In genomic region chr17:16191604-16192003, GRCh38 we compare ENCODE assay signal across 16 cellular contexts.
"Had no signal": no experiment of that assay in that cellular context is flagged by ENCODE, and none has a peak within 500 bp of the region (broad histone marks: within the 10 kb centered on the region; RNA-seq: fewer than 3 reads in every experiment).

No MANE protein-coding gene starts in this region.

- H3K27ac ChIP-seq: breast epithelium, lower lobe of right lung, suprapubic skin had no signal

- H3K4me3 ChIP-seq: breast epithelium, lower lobe of right lung, mucosa of descending colon, suprapubic skin had no signal

- H3K9me3 ChIP-seq: breast epithelium, lower lobe of right lung, mucosa of descending colon, suprapubic skin had no signal

- DNase-seq: activated CD4-positive, alpha-beta T cell treated with anti-CD3 and anti-CD28 coated beads, Interleukin-2, amount 50 U/mL, for 4 hours; activated CD4-positive, CD25-positive, alpha-beta regulatory T cell treated with anti-CD3 and anti-CD28 coated beads, Interleukin-2, amount 50 U/mL, for 72 hours; activated naive CD4-positive, alpha-beta T cell treated with anti-CD3 and anti-CD28 coated beads, Interleukin-2, amount 10 ng/mL, durations not matched to agents 7 days and 5 days; anterior cingulate cortex; hippocampal formation; kidney glomerular epithelial cell; lower lobe of right lung; mucosa of descending colon; natural killer cell; nucleus accumbens; stimulated activated CD4-positive, alpha-beta T cell treated with anti-CD3 and anti-CD28 coated beads, Interleukin-2, amount 100 ng/mL, for 48 hours; stimulated activated naive CD4-positive, alpha-beta T cell treated with Interleukin-2 at 50 U/mL for 16 hours had no signal

- H3K9me3 Mint-ChIP-seq: activated naive CD4-positive, alpha-beta T cell treated with anti-CD3 and anti-CD28 coated beads, Interleukin-2, amount 10 ng/mL, durations not matched to agents 7 days and 5 days; natural killer cell; type B pancreatic cell had no signal

- H3K27ac Mint-ChIP-seq: progenitor cell of endocrine pancreas, type B pancreatic cell had no signal

- H3K27me3 ChIP-seq: breast epithelium, suprapubic skin had no signal

- H3K36me3 ChIP-seq: breast epithelium had no signal

- H3K4me1 ChIP-seq: breast epithelium, lower lobe of right lung had no signal

- H3K4me3 Mint-ChIP-seq: activated naive CD4-positive, alpha-beta T cell treated with anti-CD3 and anti-CD28 coated beads, Interleukin-2, amount 10 ng/mL, durations not matched to agents 7 days and 5 days; natural killer cell; type B pancreatic cell had no signal

- H3K27me3 Mint-ChIP-seq: activated naive CD4-positive, alpha-beta T cell treated with anti-CD3 and anti-CD28 coated beads, Interleukin-2, amount 10 ng/mL, durations not matched to agents 7 days and 5 days; progenitor cell of endocrine pancreas; type B pancreatic cell had no signal

- ATAC-seq: lower lobe of right lung, mucosa of descending colon, natural killer cell had no signal
